1 cellular context compared by ENCODE assay signal in the genomic region with DNA sequence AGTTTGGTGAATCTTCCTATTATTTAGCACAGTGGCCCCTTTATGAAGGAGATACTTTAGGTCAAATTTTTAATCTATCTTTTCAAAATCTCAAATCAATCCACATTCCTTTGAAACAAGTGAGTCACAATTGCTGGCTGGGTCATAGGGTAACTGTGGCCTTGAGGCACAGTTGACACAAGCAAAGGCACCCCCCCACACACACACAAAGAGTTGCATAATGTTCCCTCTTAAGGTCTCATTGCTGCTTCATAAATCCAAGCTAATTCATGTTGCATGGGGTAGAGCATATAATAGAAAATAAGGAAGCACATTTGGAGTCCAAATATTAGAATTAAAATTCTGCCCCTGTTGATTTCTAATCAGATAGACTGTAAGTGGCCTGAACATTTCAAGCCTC.
TF ChIP-seq lines count a peak whose summit lies in the region.

No MANE protein-coding gene starts in this region.

TF ChIP-seq in HepG2, 621 proteins besides CTCF, POLR2A, EP300 and RAD21 (continued from another document):
- TF ChIP-seq, protein P1, sequence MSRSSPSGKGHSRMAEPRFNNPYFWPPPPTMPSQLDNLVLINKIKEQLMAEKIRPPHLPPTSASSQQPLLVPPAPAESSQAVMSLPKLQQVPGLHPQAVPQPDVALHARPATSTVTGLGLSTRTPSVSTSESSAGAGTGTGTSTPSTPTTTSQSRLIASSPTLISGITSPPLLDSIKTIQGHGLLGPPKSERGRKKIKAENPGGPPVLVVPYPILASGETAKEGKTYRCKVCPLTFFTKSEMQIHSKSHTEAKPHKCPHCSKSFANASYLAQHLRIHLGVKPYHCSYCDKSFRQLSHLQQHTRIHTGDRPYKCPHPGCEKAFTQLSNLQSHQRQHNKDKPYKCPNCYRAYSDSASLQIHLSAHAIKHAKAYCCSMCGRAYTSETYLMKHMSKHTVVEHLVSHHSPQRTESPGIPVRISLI (CRISPR knock-in tag; IDR thresholded peaks at IDR 0.05; ENCODE audit: borderline replicate concordance): no peak
- no peak for TF ChIP-seq ZNF512B (CRISPR knock-in tag; IDR thresholded peaks at IDR 0.05; ENCODE audit: borderline replicate concordance)
- TF ChIP-seq PPARG (CRISPR knock-in tag; conservative IDR thresholded peaks at IDR 0.05): peak; percentile 79
- TF ChIP-seq, protein P2, sequence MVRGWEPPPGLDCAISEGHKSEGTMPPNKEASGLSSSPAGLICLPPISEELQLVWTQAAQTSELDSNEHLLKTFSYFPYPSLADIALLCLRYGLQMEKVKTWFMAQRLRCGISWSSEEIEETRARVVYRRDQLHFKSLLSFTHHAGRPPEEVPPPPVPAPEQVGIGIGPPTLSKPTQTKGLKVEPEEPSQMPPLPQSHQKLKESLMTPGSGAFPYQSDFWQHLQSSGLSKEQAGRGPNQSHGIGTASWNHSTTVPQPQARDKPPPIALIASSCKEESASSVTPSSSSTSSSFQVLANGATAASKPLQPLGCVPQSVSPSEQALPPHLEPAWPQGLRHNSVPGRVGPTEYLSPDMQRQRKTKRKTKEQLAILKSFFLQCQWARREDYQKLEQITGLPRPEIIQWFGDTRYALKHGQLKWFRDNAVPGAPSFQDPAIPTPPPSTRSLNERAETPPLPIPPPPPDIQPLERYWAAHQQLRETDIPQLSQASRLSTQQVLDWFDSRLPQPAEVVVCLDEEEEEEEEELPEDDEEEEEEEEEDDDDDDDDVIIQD (CRISPR knock-in tag; IDR thresholded peaks at IDR 0.05; ENCODE audit: low read depth): peak; percentile 84; the same call in 1 of the 2 replicates
- TF ChIP-seq, protein P3, sequence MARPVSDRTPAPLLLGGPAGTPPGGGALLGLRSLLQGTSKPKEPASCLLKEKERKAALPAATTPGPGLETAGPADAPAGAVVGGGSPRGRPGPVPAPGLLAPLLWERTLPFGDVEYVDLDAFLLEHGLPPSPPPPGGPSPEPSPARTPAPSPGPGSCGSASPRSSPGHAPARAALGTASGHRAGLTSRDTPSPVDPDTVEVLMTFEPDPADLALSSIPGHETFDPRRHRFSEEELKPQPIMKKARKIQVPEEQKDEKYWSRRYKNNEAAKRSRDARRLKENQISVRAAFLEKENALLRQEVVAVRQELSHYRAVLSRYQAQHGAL (CRISPR knock-in tag; IDR thresholded peaks at IDR 0.05; ENCODE audit: not compliant biosample characterization): peak; percentile 43
- TF ChIP-seq REXO4 (CRISPR knock-in tag; IDR thresholded peaks at IDR 0.05; ENCODE audit: borderline replicate concordance): no peak
- peak; percentile 13 for TF ChIP-seq SKI (IDR thresholded peaks at IDR 0.05; ENCODE audit: partially characterized antibody)
- TF ChIP-seq ELF1 (CRISPR knock-in tag; IDR thresholded peaks at IDR 0.05): 0 out of 2 replicates have a peak, but pooled peaks have one; percentile 21
- TF ChIP-seq HDAC2 (CRISPR knock-in tag; IDR thresholded peaks at IDR 0.05): peak; percentile 55; the same call in 1 of the 2 replicates
- no peak for TF ChIP-seq RNF219 (CRISPR knock-in tag; IDR thresholded peaks at IDR 0.05)
- peak; percentile 59 for TF ChIP-seq TBL1XR1 (IDR thresholded peaks at IDR 0.05; ENCODE audit: borderline replicate concordance, low read length, partially characterized antibody)
- TF ChIP-seq FOXA3 (CRISPR knock-in tag; IDR thresholded peaks at IDR 0.05): peak; percentile 87
- TF ChIP-seq MIER3 (CRISPR knock-in tag; IDR thresholded peaks at IDR 0.05; ENCODE audit: borderline replicate concordance): 0 out of 2 replicates have a peak, but pooled peaks have one; percentile 29
